In genomic region chr3:38755130-38755529, GRCh38 we compare ENCODE assay signal across 23 cellular contexts.
DNase-seq lines count a peak whose midpoint lies in the region; ATAC-seq, FAIRE-seq and TF ChIP-seq lines count a peak whose summit lies in the region.
"Had no signal": no experiment of that assay in that cellular context is flagged by ENCODE, and none has a peak within 500 bp of the region (broad histone marks: within the 10 kb centered on the region; RNA-seq: fewer than 3 reads in every experiment).

No MANE protein-coding gene starts in this region.

- ATAC-seq in GM23338, result peak; percentile 54
- ATAC-seq: left ventricle myocardium superior, Right ventricle myocardium inferior, T-cell had no signal

- POLR2A ChIA-PET in RWPE1 (lab: Yijun Ruan, JAX; ENCODE audit: low non-redundant PET), result no interaction called here

- no peaks in the 10 kb centered on the region for H3K36me3 ChIP-seq in GM23338 (ENCODE audit: insufficient read depth)
- H3K36me3 ChIP-seq: HAP-1, neutrophil, spleen, upper lobe of left lung had no signal

- H3F3A ChIP-seq in GM23338 (replicated peaks; ENCODE audit: low read depth), result no peaks in the 10 kb centered on the region

- no peaks in the 10 kb centered on the region for H3K4me1 Mint-ChIP-seq in GM23338
- H3K4me1 Mint-ChIP-seq: CD4-positive, alpha-beta memory T cell; central memory CD8-positive, alpha-beta T cell; T-cell had no signal

- peak; percentile 55 for DNase-seq in GM23338 (ENCODE audit: low spot score)
- peak; percentile 19 for DNase-seq in NB4 (ENCODE audit: low read depth)
- peak; percentile 3 to 10 for DNase-seq in cardiac fibroblast (ENCODE audit: low read depth in 2 of 2)
- peak; percentile 18 for DNase-seq in iris pigment epithelial cell (ENCODE audit: low read depth)
- DNase-seq in RWPE1 (ENCODE audit: low spot score), result no peak
- DNase-seq in GM12891 (ENCODE audit: insufficient read length, low spot score), result no peak
- no peak for DNase-seq in NCI-H146 treated with DMSO at 0.1 percent for 48 hours (lab: John Stamatoyannopoulos, UW; ENCODE audit: unreplicated experiment)
- no peak for DNase-seq in DMS 273 (lab: John Stamatoyannopoulos, UW; ENCODE audit: unreplicated experiment)
- DNase-seq: activated CD4-positive, alpha-beta T cell treated with anti-CD3 and anti-CD28 coated beads, Interleukin-2, amount 50 U/mL, for 48 hours; amniotic stem cell; CD4-positive, alpha-beta memory T cell; left ventricle myocardium superior; NCI-H1417; NCI-H2171 treated with DMSO at 0.1 percent for 48 hours; NCI-H526 treated with DMSO at 0.1 percent for 48 hours; spleen; T-cell; upper lobe of left lung had no signal

- TF ChIP-seq POLR2A in NB4 (IDR thresholded peaks at IDR 0.05; ENCODE audit: extremely low read depth, insufficient read length) (no peak), GM12891 (IDR thresholded peaks at IDR 0.05; ENCODE audit: low read depth, low read length) (no peak)

- H3K27ac ChIP-seq in GM23338 (ENCODE audit: low read depth) (no peak overlapping the region), RWPE1 (no peak overlapping the region)
- H3K27ac ChIP-seq: neutrophil, spleen, upper lobe of left lung, VCaP had no signal

- H3K4me2 ChIP-seq in GM23338, result no peak overlapping the region

- no peak overlapping the region for H3K4me3 Mint-ChIP-seq in GM23338
- H3K4me3 Mint-ChIP-seq: CD4-positive, alpha-beta memory T cell; central memory CD8-positive, alpha-beta T cell; T-cell had no signal

- no peaks in the 10 kb centered on the region for H3K4me1 ChIP-seq in GM23338 (ENCODE audit: insufficient read depth)
- H3K4me1 ChIP-seq: HAP-1, spleen, upper lobe of left lung had no signal

- peaks cover 9% of the 10 kb centered on the region for H3K27me3 Mint-ChIP-seq in GM23338 (ENCODE audit: insufficient read depth, low read depth, poor library complexity)

- CTCF ChIA-PET in RWPE1 (lab: Yijun Ruan, JAX), result interaction anchor here (0.6 kb wide), 1 partner anchor 143 kb away, joined by 4 read pairs; no protein-coding TSS in a partner anchor

- H3K36me3 Mint-ChIP-seq in GM23338 (ENCODE audit: low read depth), result no peaks in the 10 kb centered on the region
- H3K36me3 Mint-ChIP-seq: CD4-positive, alpha-beta memory T cell; T-cell had no signal

- TF ChIP-seq CTCF in GM23338 (conservative IDR thresholded peaks at IDR 0.05; ENCODE audit: low read depth in 2 of 2) (no peak), NB4 (IDR thresholded peaks at IDR 0.05; ENCODE audit: low read depth, low read length) (no peak), cardiac fibroblast (IDR thresholded peaks at IDR 0.05; ENCODE audit: low read depth, low read length) (no peak), RWPE1 (conservative IDR thresholded peaks at IDR 0.05; ENCODE audit: low read depth) (no peak)

- H3K79me2 ChIP-seq in GM23338 (replicated peaks; ENCODE audit: insufficient read depth), result no peaks in the 10 kb centered on the region

- H2AFZ ChIP-seq in GM23338, result no peak overlapping the region

- H4K20me1 ChIP-seq in GM23338 (replicated peaks; ENCODE audit: insufficient read depth), result no peaks in the 10 kb centered on the region

- no peak for FAIRE-seq in GM12891 (lab: Jason Lieb, UNC)

- H3K4me3 ChIP-seq in GM23338 (no peak overlapping the region), NB4 (ENCODE audit: low read depth, low read length) (no peak overlapping the region), cardiac fibroblast (replicated peaks in 1 of 2; ENCODE audit: low read depth in 2 of 2, low read length in 2 of 2) (no peak overlapping the region)
- H3K4me3 ChIP-seq: HAP-1, spleen, upper lobe of left lung had no signal

- no peaks in the 10 kb centered on the region for H3K27me3 ChIP-seq in GM23338 (ENCODE audit: insufficient read depth)
- H3K27me3 ChIP-seq: neutrophil, upper lobe of left lung had no signal

- H3K9me3 Mint-ChIP-seq in GM23338, result peaks cover 2% of the 10 kb centered on the region; the same call in 1 of the 3 replicates
- H3K9me3 Mint-ChIP-seq: central memory CD8-positive, alpha-beta T cell had no signal

- no peaks in the 10 kb centered on the region for H3K9me2 ChIP-seq in GM23338 (ENCODE audit: insufficient read depth)

- no peak overlapping the region for H3K27ac Mint-ChIP-seq in GM23338
- H3K27ac Mint-ChIP-seq: CD4-positive, alpha-beta memory T cell; T-cell had no signal

TF ChIP-seq in GM23338, 12 proteins besides CTCF, POLR2A, EP300 and RAD21:
- peak; percentile 78 for TF ChIP-seq REST (IDR thresholded peaks at IDR 0.05; ENCODE audit: unreplicated experiment)
- no peak for TF ChIP-seq CREB1 (CRISPR knock-in tag; IDR thresholded peaks at IDR 0.05; ENCODE audit: low read depth)
TF ChIP-seq in GM23338: peak in this region for 1.

TF ChIP-seq in GM12891, 5 proteins besides CTCF, POLR2A, EP300 and RAD21:
- TF ChIP-seq SPI1 (IDR thresholded peaks at IDR 0.05; ENCODE audit: low read depth, low read length) (no peak), POLR2AphosphoS5 (IDR thresholded peaks at IDR 0.05; ENCODE audit: low read depth, low read length) (no peak), PAX5 (IDR thresholded peaks at IDR 0.05; ENCODE audit: insufficient read depth, low read length, severe bottlenecking) (no peak), POU2F2 (IDR thresholded peaks at IDR 0.05; ENCODE audit: low read depth, low read length) (no peak), TAF1 (IDR thresholded peaks at IDR 0.05; ENCODE audit: low read depth, low read length) (no peak)

Comparison
In these comparisons a context has a peak if more than half of its experiments do, and no peak if none do; other contexts are left out.
1. DNase-seq: peak in GM23338 (single experiment), NB4 (single experiment), cardiac fibroblast (2 of 2) and iris pigment epithelial cell (single experiment); none in RWPE1 (single experiment), GM12891 (single experiment), NCI-H146 treated with DMSO at 0.1 percent for 48 hours (single experiment) and DMS 273 (single experiment).